Comparison of ENCODE assay signal across 1 cellular context in the genomic region with DNA sequence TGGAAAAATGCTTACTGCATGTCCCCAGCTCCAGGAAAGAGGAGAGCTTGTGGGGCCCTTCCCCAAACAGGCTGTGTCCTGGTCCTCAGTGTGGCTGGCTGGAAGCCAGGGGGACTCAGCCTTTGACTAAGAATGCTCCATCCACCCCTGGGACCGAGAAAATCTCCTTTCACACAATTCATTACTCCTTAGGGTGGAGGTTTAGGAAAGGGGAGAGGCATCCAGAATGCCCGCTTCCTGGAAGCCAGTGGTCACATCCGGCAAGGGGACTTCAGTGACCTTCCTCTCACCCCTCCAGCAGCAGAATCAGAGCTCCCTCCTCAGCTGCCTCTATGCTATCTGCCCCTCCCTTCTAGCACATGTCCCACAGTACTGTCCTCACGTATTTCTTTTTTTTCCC.
TF ChIP-seq lines count a peak whose summit lies in the region.

No MANE protein-coding gene starts in this region.

TF ChIP-seq in endothelial cell of umbilical vein, 7 proteins besides CTCF, POLR2A, EP300 and RAD21 (continued from another document):
- no peak for TF ChIP-seq JUN (IDR thresholded peaks at IDR 0.05; ENCODE audit: borderline replicate concordance, insufficient read depth, insufficient read length, low read depth)
